Comparison of ENCODE assay signal across 2 cellular contexts in the genomic region with DNA sequence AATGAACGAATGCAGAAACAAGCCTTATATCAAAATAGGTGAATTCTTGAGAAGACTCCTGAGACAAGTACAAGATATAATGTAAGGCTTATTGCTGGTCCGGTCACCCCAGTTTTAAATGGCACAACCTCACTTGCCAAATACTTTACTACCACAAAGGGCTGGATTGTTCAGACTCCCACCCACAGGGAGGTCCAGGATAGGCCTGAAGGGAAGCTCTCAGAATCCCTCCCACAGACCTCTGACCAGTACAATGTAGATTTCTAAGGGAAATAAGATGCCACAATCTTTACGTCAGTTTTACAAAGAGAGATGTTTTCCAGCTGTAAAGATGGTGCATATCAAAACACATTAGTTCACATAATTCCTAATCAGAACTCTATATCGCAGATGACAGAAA.
TF ChIP-seq lines count a peak whose summit lies in the region.

No MANE protein-coding gene starts in this region.

TF ChIP-seq in GM23338, 12 proteins besides CTCF, POLR2A, EP300 and RAD21:
- no peak for TF ChIP-seq EZH2 (IDR thresholded peaks at IDR 0.05; ENCODE audit: low read depth, unreplicated experiment)
- TF ChIP-seq STAT1 (IDR thresholded peaks at IDR 0.05; ENCODE audit: unreplicated experiment), result no peak
- no peak for TF ChIP-seq ZNF114 (CRISPR knock-in tag; IDR thresholded peaks at IDR 0.05)
- no peak for TF ChIP-seq JUNB (IDR thresholded peaks at IDR 0.05; ENCODE audit: unreplicated experiment)
- TF ChIP-seq, protein P1, sequence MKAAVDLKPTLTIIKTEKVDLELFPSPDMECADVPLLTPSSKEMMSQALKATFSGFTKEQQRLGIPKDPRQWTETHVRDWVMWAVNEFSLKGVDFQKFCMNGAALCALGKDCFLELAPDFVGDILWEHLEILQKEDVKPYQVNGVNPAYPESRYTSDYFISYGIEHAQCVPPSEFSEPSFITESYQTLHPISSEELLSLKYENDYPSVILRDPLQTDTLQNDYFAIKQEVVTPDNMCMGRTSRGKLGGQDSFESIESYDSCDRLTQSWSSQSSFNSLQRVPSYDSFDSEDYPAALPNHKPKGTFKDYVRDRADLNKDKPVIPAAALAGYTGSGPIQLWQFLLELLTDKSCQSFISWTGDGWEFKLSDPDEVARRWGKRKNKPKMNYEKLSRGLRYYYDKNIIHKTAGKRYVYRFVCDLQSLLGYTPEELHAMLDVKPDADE (IDR thresholded peaks at IDR 0.05), result no peak
- TF ChIP-seq NANOG (IDR thresholded peaks at IDR 0.05; ENCODE audit: borderline replicate concordance), result no peak
- no peak for TF ChIP-seq EZH2phosphoT487 (IDR thresholded peaks at IDR 0.05; ENCODE audit: unreplicated experiment)
- TF ChIP-seq, protein P2, sequence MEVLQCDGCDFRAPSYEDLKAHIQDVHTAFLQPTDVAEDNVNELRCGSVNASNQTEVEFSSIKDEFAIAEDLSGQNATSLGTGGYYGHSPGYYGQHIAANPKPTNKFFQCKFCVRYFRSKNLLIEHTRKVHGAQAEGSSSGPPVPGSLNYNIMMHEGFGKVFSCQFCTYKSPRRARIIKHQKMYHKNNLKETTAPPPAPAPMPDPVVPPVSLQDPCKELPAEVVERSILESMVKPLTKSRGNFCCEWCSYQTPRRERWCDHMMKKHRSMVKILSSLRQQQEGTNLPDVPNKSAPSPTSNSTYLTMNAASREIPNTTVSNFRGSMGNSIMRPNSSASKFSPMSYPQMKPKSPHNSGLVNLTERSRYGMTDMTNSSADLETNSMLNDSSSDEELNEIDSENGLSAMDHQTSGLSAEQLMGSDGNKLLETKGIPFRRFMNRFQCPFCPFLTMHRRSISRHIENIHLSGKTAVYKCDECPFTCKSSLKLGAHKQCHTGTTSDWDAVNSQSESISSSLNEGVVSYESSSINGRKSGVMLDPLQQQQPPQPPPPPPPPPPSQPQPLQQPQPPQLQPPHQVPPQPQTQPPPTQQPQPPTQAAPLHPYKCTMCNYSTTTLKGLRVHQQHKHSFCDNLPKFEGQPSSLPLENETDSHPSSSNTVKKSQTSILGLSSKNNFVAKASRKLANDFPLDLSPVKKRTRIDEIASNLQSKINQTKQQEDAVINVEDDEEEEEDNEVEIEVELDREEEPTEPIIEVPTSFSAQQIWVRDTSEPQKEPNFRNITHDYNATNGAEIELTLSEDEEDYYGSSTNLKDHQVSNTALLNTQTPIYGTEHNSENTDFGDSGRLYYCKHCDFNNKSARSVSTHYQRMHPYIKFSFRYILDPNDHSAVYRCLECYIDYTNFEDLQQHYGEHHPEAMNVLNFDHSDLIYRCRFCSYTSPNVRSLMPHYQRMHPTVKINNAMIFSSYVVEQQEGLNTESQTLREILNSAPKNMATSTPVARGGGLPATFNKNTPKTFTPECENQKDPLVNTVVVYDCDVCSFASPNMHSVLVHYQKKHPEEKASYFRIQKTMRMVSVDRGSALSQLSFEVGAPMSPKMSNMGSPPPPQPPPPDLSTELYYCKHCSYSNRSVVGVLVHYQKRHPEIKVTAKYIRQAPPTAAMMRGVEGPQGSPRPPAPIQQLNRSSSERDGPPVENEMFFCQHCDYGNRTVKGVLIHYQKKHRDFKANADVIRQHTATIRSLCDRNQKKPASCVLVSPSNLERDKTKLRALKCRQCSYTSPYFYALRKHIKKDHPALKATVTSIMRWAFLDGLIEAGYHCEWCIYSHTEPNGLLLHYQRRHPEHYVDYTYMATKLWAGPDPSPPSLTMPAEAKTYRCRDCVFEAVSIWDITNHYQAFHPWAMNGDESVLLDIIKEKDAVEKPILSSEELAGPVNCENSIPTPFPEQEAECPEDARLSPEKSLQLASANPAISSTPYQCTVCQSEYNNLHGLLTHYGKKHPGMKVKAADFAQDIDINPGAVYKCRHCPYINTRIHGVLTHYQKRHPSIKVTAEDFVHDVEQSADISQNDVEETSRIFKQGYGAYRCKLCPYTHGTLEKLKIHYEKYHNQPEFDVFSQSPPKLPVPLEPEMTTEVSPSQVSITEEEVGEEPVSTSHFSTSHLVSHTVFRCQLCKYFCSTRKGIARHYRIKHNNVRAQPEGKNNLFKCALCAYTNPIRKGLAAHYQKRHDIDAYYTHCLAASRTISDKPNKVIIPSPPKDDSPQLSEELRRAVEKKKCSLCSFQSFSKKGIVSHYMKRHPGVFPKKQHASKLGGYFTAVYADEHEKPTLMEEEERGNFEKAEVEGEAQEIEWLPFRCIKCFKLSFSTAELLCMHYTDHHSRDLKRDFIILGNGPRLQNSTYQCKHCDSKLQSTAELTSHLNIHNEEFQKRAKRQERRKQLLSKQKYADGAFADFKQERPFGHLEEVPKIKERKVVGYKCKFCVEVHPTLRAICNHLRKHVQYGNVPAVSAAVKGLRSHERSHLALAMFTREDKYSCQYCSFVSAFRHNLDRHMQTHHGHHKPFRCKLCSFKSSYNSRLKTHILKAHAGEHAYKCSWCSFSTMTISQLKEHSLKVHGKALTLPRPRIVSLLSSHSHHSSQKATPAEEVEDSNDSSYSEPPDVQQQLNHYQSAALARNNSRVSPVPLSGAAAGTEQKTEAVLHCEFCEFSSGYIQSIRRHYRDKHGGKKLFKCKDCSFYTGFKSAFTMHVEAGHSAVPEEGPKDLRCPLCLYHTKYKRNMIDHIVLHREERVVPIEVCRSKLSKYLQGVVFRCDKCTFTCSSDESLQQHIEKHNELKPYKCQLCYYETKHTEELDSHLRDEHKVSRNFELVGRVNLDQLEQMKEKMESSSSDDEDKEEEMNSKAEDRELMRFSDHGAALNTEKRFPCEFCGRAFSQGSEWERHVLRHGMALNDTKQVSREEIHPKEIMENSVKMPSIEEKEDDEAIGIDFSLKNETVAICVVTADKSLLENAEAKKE (CRISPR knock-in tag; IDR thresholded peaks at IDR 0.05), result no peak
- no peak for TF ChIP-seq POLR2AphosphoS5 (IDR thresholded peaks at IDR 0.05; ENCODE audit: low read depth)
- no peak for TF ChIP-seq ZNF331 (CRISPR knock-in tag; IDR thresholded peaks at IDR 0.05; ENCODE audit: low read depth)
TF ChIP-seq in GM23338: peak in this region for 0.

TF ChIP-seq in H1, 55 proteins besides CTCF, POLR2A, EP300 and RAD21:
- no peak for TF ChIP-seq KDM1A (IDR thresholded peaks at IDR 0.05; ENCODE audit: borderline replicate concordance, low read length)
- TF ChIP-seq POLR2AphosphoS5 (IDR thresholded peaks at IDR 0.05; ENCODE audit: low read depth, low read length), result no peak
- no peak for TF ChIP-seq CREB1 (IDR thresholded peaks at IDR 0.05)
- TF ChIP-seq CTBP2 (IDR thresholded peaks at IDR 0.05; ENCODE audit: borderline replicate concordance, insufficient read depth, insufficient read length, low read length), result no peak
- TF ChIP-seq POU5F1 (IDR thresholded peaks at IDR 0.05; ENCODE audit: low read depth, low read length), result no peak
- no peak for TF ChIP-seq JUN (IDR thresholded peaks at IDR 0.05; ENCODE audit: low read depth, low read length)
- TF ChIP-seq SIN3A (conservative IDR thresholded peaks at IDR 0.05 in 1 of 2, IDR thresholded peaks at IDR 0.05 in 1 of 2; ENCODE audit: low read depth in 1 of 2, low read length in 2 of 2), result no peak
- no peak for TF ChIP-seq SIRT6 (IDR thresholded peaks at IDR 0.05; ENCODE audit: low read length)
- TF ChIP-seq, protein P3, sequence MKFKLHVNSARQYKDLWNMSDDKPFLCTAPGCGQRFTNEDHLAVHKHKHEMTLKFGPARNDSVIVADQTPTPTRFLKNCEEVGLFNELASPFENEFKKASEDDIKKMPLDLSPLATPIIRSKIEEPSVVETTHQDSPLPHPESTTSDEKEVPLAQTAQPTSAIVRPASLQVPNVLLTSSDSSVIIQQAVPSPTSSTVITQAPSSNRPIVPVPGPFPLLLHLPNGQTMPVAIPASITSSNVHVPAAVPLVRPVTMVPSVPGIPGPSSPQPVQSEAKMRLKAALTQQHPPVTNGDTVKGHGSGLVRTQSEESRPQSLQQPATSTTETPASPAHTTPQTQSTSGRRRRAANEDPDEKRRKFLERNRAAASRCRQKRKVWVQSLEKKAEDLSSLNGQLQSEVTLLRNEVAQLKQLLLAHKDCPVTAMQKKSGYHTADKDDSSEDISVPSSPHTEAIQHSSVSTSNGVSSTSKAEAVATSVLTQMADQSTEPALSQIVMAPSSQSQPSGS (IDR thresholded peaks at IDR 0.05; ENCODE audit: low read length), result no peak
- no peak for TF ChIP-seq SUZ12 (IDR thresholded peaks at IDR 0.05; ENCODE audit: low read length)
- no peak for TF ChIP-seq SAP30 (IDR thresholded peaks at IDR 0.05; ENCODE audit: insufficient read depth, insufficient replicate concordance, low read length)
- no peak for TF ChIP-seq GABPA (IDR thresholded peaks at IDR 0.05; ENCODE audit: borderline replicate concordance, insufficient read depth, low read length)
- TF ChIP-seq RXRA (IDR thresholded peaks at IDR 0.05; ENCODE audit: insufficient read depth, low read depth, low read length), result no peak
- no peak for TF ChIP-seq PHF8 (conservative IDR thresholded peaks at IDR 0.05; ENCODE audit: low read depth, low read length)
- TF ChIP-seq, protein P4, sequence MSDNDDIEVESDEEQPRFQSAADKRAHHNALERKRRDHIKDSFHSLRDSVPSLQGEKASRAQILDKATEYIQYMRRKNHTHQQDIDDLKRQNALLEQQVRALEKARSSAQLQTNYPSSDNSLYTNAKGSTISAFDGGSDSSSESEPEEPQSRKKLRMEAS (IDR thresholded peaks at IDR 0.05), result no peak
- no peak for TF ChIP-seq CEBPB (IDR thresholded peaks at IDR 0.05; ENCODE audit: low read depth, low read length)
